Comparison of ENCODE assay signal across 15 cellular contexts in genomic region chr11:33211153-33211552, GRCh38.
"Had no signal": no experiment of that assay in that cellular context is flagged by ENCODE, and none has a peak within 500 bp of the region (broad histone marks: within the 10 kb centered on the region; RNA-seq: fewer than 3 reads in every experiment).

No MANE protein-coding gene starts in this region.

- H3K36me3 ChIP-seq: ovary had no signal

- H3K4me1 ChIP-seq: foreskin keratinocyte had no signal

- ATAC-seq: activated T-helper 17 cell treated with anti-CD3 and anti-CD28 coated beads, Interleukin-2, amount 50 U/mL, for 72 hours; effector memory CD8-positive, alpha-beta T cell; foreskin keratinocyte; stimulated activated memory B cell treated with anti-CD40 and anti-IgM and Interleukin-4, amounts not matched to agents 10 μg/mL and 1 μg/mL and 100 μg/mL, for 72 hours had no signal

- DNase-seq: activated CD4-positive, CD25-positive, alpha-beta regulatory T cell treated with anti-CD3 and anti-CD28 coated beads, Interleukin-2, amount 50 U/mL, for 72 hours; activated naive CD4-positive, alpha-beta T cell treated with Interleukin-2 at 50 U/mL for 16 hours; activated T-cell treated with anti-CD3 and anti-CD28 coated beads for 4 hours; aorta; dermis blood vessel endothelial cell; effector memory CD8-positive, alpha-beta T cell; foreskin keratinocyte; glutamatergic neuron; kidney glomerular epithelial cell; ovary; stimulated activated CD4-positive, alpha-beta T cell treated with anti-CD3 and anti-CD28 coated beads, Interleukin-2, amount 100 ng/mL, for 48 hours; T-helper 2 cell had no signal

- H3K9me3 ChIP-seq: ovary had no signal

- H3K27ac ChIP-seq: foreskin keratinocyte, ovary had no signal

- H3K27me3 ChIP-seq: ovary had no signal

- H3K4me3 ChIP-seq: lung, ovary had no signal
